8 cellular contexts compared by ENCODE assay signal in genomic region chr6:32894085-32895005, GRCh38. TPM values are rescaled to one million over a fixed set of nuclear protein-coding genes. Genes with fewer than 3 reads are reported as not detected.
DNase-seq lines count a peak whose midpoint lies in the region; ATAC-seq, FAIRE-seq and TF ChIP-seq lines count a peak whose summit lies in the region.

No MANE protein-coding gene starts in this region.

- H4K20me1 ChIP-seq in endothelial cell of umbilical vein (replicated peaks; ENCODE audit: control insufficient read depth, extremely low read depth, insufficient read depth, low read length) = no peaks in the 10 kb centered on the region

- dilution Hi-C loops in endothelial cell of umbilical vein (cut with MboI; ENCODE audit: extremely low pct_ligation_motif_present, low sequenced_read_pairs) = no loop called here

- no peak for TF ChIP-seq CTCF in endothelial cell of umbilical vein (IDR thresholded peaks at IDR 0.05; ENCODE audit: extremely low read depth in 1 of 2, insufficient read depth in 1 of 2, low read depth in 1 of 2, low read length in 2 of 2)

- H3K9ac ChIP-seq in endothelial cell of umbilical vein (replicated peaks; ENCODE audit: extremely low read depth, insufficient read depth, low read length) = peak overlapping the region; percentile 67

- H2AFZ ChIP-seq in endothelial cell of umbilical vein (ENCODE audit: low read depth, low read length) = peak overlapping the region; percentile 81

- peak; percentile 72 for TF ChIP-seq POLR2A in endothelial cell of umbilical vein (IDR thresholded peaks at IDR 0.05; ENCODE audit: low read depth, low read length)

- peaks cover 17% of the 10 kb centered on the region for H3K4me1 ChIP-seq in endothelial cell of umbilical vein (ENCODE audit: control insufficient read depth, extremely low read depth, insufficient read depth, low read length)

- peaks cover 16% of the 10 kb centered on the region for H3K79me2 ChIP-seq in endothelial cell of umbilical vein (ENCODE audit: control insufficient read depth, insufficient read depth, low read length)

- FAIRE-seq in endothelial cell of umbilical vein (lab: Jason Lieb, UNC) = peak; percentile 88

- H3K36me3 ChIP-seq in endothelial cell of umbilical vein (ENCODE audit: control insufficient read depth in 2 of 2, extremely low read depth in 1 of 2, insufficient read depth in 2 of 2, low read length in 2 of 2) = no peaks in the 10 kb centered on the region

- peak overlapping the region; percentile 54 for H3K4me2 ChIP-seq in endothelial cell of umbilical vein (ENCODE audit: insufficient read depth, low read length)

- H3K27ac ChIP-seq in endothelial cell of umbilical vein (ENCODE audit: insufficient read depth, low read depth, low read length) = peak overlapping the region; percentile 45

- no peaks in the 10 kb centered on the region for H3K9me1 ChIP-seq in endothelial cell of umbilical vein (replicated peaks; ENCODE audit: control insufficient read depth, extremely low read depth, insufficient read depth, low read length)

- no peaks in the 10 kb centered on the region for H3K9me3 ChIP-seq in endothelial cell of umbilical vein (replicated peaks; ENCODE audit: control insufficient read depth, insufficient read depth, low read length)

- CTCF ChIA-PET in endothelial cell of umbilical vein (lab: Charles Lee) = interaction anchor here (1.0 to 2.8 kb wide), 17 partner anchors 8 to 125 kb away, joined by 3 to 29 read pairs (median 7); partner anchors contain the start of genes BRD2, HLA-DMA and TAP2

- peak overlapping the region; percentile 24 to 67 (median 61) for H3K4me3 ChIP-seq in endothelial cell of umbilical vein (replicated peaks in 1 of 3; ENCODE audit: insufficient read depth in 1 of 3, low read depth in 1 of 3, low read length in 3 of 3)

- H3K27me3 ChIP-seq in endothelial cell of umbilical vein (ENCODE audit: control insufficient read depth in 2 of 2, insufficient read depth in 2 of 2, low read length in 2 of 2) = peaks cover 0 to 1% of the 10 kb centered on the region in 2 experiments

- in situ Hi-C loops in Caki2 (cut with HindIII; ENCODE audit: low pct_unique_long_range_greater_than_20kb, low sequenced_read_pairs) = no loop called here

- POLR2A ChIA-PET in endothelial cell of umbilical vein (lab: Charles Lee) = interaction anchor here (0.6 to 1.6 kb wide), 3 partner anchors 74 to 79 kb away, joined by 3 to 35 read pairs (median 5); partner anchors contain the start of gene BRD2

- peak; percentile 94 for ATAC-seq in GM21390 (IDR thresholded peaks at IDR 0.05; ENCODE audit: unreplicated experiment)

- DNase-seq in Caki2 (ENCODE audit: low read depth) (peak; percentile 92), HUDEP-2 (lab: John Stamatoyannopoulos, UW; ENCODE audit: unreplicated experiment in 76 of 76) (peak in 75 of 76 experiments; percentile 32 to 100 (median 93)), NOMO-1 treated with dmso at 0.1 percent for 144 hours (lab: John Stamatoyannopoulos, UW; ENCODE audit: unreplicated experiment) (peak; percentile 91), endothelial cell of umbilical vein (ENCODE audit: low read depth, low spot score) (peak; percentile 98), midbrain (lab: John Stamatoyannopoulos, UW) (peak; percentile 95)
- peak; percentile 88 for DNase-seq in activated CD8-positive, alpha-beta memory T cell treated with anti-CD3 and anti-CD28 coated beads, Interleukin-2, amount 50 U/mL, for 24 hours (ENCODE audit: extremely low read depth)
- peak; percentile 88 to 92 for DNase-seq in stimulated activated CD8-positive, alpha-beta memory T cell treated with anti-CD3 and anti-CD28 coated beads, Interleukin-15, amount 100 ng/mL, for 48 hours (ENCODE audit: low read depth in 2 of 2)

- no TSS peak for BruUV-seq in endothelial cell of umbilical vein (replicated peaks; lab: Mats Ljungman, UMichigan)

- intact Hi-C loops in endothelial cell of umbilical vein (cut with micrococcal nuclease) = loop anchor here (1.0 to 2.0 kb wide), 2 partner anchors 58 to 73 kb away; partner anchors contain the start of gene HLA-DMA

TF ChIP-seq in endothelial cell of umbilical vein, 7 proteins besides CTCF, POLR2A, EP300 and RAD21:
- no peak for TF ChIP-seq FOS (IDR thresholded peaks at IDR 0.05; ENCODE audit: borderline replicate concordance, insufficient read depth, low read length)
- TF ChIP-seq EZH2 (IDR thresholded peaks at IDR 0.05; ENCODE audit: borderline replicate concordance, low read depth, low read length, severe bottlenecking) = peak; percentile 11
- TF ChIP-seq MYC (IDR thresholded peaks at IDR 0.05; ENCODE audit: low read depth, low read length) = no peak

RNA-seq across cellular contexts. Expression of gene PSMB9, which starts 40.4 kb away (rescaled TPM):
- 80.2 and 123 TPM in 2 replicates for total RNA-seq in Caki2 (2014; rRNA removed; shearing (Covaris generic); ENCODE audit: low replicate concordance)
- 2.7 and 6.3 TPM in 2 replicates for total RNA-seq in endothelial cell of umbilical vein
- 6.3 and 6.4 TPM in 2 replicates for polyA plus RNA-seq in endothelial cell of umbilical vein
- 4.5 and 5.0 TPM in 2 replicates for polyA plus RNA-seq in endothelial cell of umbilical vein (2011; cell fraction: cytosol; rRNA removed)
- 1.0 and 1.7 TPM in 2 replicates for polyA plus RNA-seq in endothelial cell of umbilical vein (2011; cell fraction: nucleus; rRNA removed)
- polyA plus RNA-seq in endothelial cell of umbilical vein (2012) = 5.1 and 8.4 TPM in 2 replicates
- polyA minus RNA-seq in endothelial cell of umbilical vein = 2.1 and 4.6 TPM in 2 replicates
- polyA minus RNA-seq in endothelial cell of umbilical vein (2011; cell fraction: cytosol; rRNA and poly(A)+ RNA removed) = 11.1 TPM
- polyA minus RNA-seq in endothelial cell of umbilical vein (2011; cell fraction: nucleus; rRNA and poly(A)+ RNA removed) = not detected in 2 replicates

RNA-seq across cellular contexts. Expression of gene TAP1, which starts 40.8 kb away (rescaled TPM):
- 63.3 and 65.5 TPM in 2 replicates for total RNA-seq in Caki2 (2014; rRNA removed; shearing (Covaris generic); ENCODE audit: low replicate concordance)
- 18.8 and 25.9 TPM in 2 replicates for total RNA-seq in endothelial cell of umbilical vein
- 15.6 and 17.2 TPM in 2 replicates for polyA plus RNA-seq in endothelial cell of umbilical vein
- 14.7 and 16.3 TPM in 2 replicates for polyA plus RNA-seq in endothelial cell of umbilical vein (2011; cell fraction: cytosol; rRNA removed)
- polyA plus RNA-seq in endothelial cell of umbilical vein (2011; cell fraction: nucleus; rRNA removed) = 13.8 TPM in 2 replicates
- 31.2 and 34.9 TPM in 2 replicates for polyA plus RNA-seq in endothelial cell of umbilical vein (2012)
- 21.4 and 23.8 TPM in 2 replicates for polyA minus RNA-seq in endothelial cell of umbilical vein
- polyA minus RNA-seq in endothelial cell of umbilical vein (2011; cell fraction: cytosol; rRNA and poly(A)+ RNA removed) = 36.5 TPM
- 3.1 and 4.5 TPM in 2 replicates for polyA minus RNA-seq in endothelial cell of umbilical vein (2011; cell fraction: nucleus; rRNA and poly(A)+ RNA removed)

RNA-seq across cellular contexts. Expression of gene HLA-DMB, which starts 46.5 kb away (rescaled TPM):
- 0.35 and 13.2 TPM in 2 replicates for total RNA-seq in Caki2 (2014; rRNA removed; shearing (Covaris generic); ENCODE audit: low replicate concordance)
- total RNA-seq in endothelial cell of umbilical vein = 0.39 TPM in 1 of 2 replicates, not detected in the other
- polyA plus RNA-seq in endothelial cell of umbilical vein = 0.75 and 1.1 TPM in 2 replicates
- 0.71 and 0.87 TPM in 2 replicates for polyA plus RNA-seq in endothelial cell of umbilical vein (2011; cell fraction: cytosol; rRNA removed)
- 1.2 and 1.3 TPM in 2 replicates for polyA plus RNA-seq in endothelial cell of umbilical vein (2011; cell fraction: nucleus; rRNA removed)
- polyA plus RNA-seq in endothelial cell of umbilical vein (2012) = 0.16 and 0.27 TPM in 2 replicates
- polyA minus RNA-seq in endothelial cell of umbilical vein = 0.34 and 0.45 TPM in 2 replicates
- not detected for polyA minus RNA-seq in endothelial cell of umbilical vein (2011; cell fraction: cytosol; rRNA and poly(A)+ RNA removed)
- 0.72 TPM in 1 of 2 replicates, not detected in the other for polyA minus RNA-seq in endothelial cell of umbilical vein (2011; cell fraction: nucleus; rRNA and poly(A)+ RNA removed)

RNA-seq across cellular contexts. Expression of gene PSMB8, which starts 50.5 kb away (rescaled TPM):
- 267 and 291 TPM in 2 replicates for total RNA-seq in Caki2 (2014; rRNA removed; shearing (Covaris generic); ENCODE audit: low replicate concordance)
- total RNA-seq in endothelial cell of umbilical vein = 25.7 and 40.1 TPM in 2 replicates
- 41.3 and 49.4 TPM in 2 replicates for polyA plus RNA-seq in endothelial cell of umbilical vein
- polyA plus RNA-seq in endothelial cell of umbilical vein (2011; cell fraction: cytosol; rRNA removed) = 37.0 and 39.6 TPM in 2 replicates
- 20.6 and 22.3 TPM in 2 replicates for polyA plus RNA-seq in endothelial cell of umbilical vein (2011; cell fraction: nucleus; rRNA removed)
- polyA plus RNA-seq in endothelial cell of umbilical vein (2012) = 36.6 and 45.7 TPM in 2 replicates
- polyA minus RNA-seq in endothelial cell of umbilical vein = 17.2 and 20.8 TPM in 2 replicates
- 32.6 TPM for polyA minus RNA-seq in endothelial cell of umbilical vein (2011; cell fraction: cytosol; rRNA and poly(A)+ RNA removed)
- 2.9 and 3.8 TPM in 2 replicates for polyA minus RNA-seq in endothelial cell of umbilical vein (2011; cell fraction: nucleus; rRNA and poly(A)+ RNA removed)

RNA-seq across cellular contexts. Expression of gene TAP2, which starts 55.8 kb away (rescaled TPM):
- total RNA-seq in Caki2 (2014; rRNA removed; shearing (Covaris generic); ENCODE audit: low replicate concordance) = 8.9 and 26.7 TPM in 2 replicates
- 49.7 and 57.8 TPM in 2 replicates for total RNA-seq in endothelial cell of umbilical vein
- 14.1 and 18.4 TPM in 2 replicates for polyA plus RNA-seq in endothelial cell of umbilical vein
- polyA plus RNA-seq in endothelial cell of umbilical vein (2011; cell fraction: cytosol; rRNA removed) = 14.8 and 16.1 TPM in 2 replicates
- 36.5 and 42.1 TPM in 2 replicates for polyA plus RNA-seq in endothelial cell of umbilical vein (2011; cell fraction: nucleus; rRNA removed)
- polyA plus RNA-seq in endothelial cell of umbilical vein (2012) = 25.4 and 27.9 TPM in 2 replicates
- 40.5 and 59.8 TPM in 2 replicates for polyA minus RNA-seq in endothelial cell of umbilical vein
- 30.3 TPM for polyA minus RNA-seq in endothelial cell of umbilical vein (2011; cell fraction: cytosol; rRNA and poly(A)+ RNA removed)
- polyA minus RNA-seq in endothelial cell of umbilical vein (2011; cell fraction: nucleus; rRNA and poly(A)+ RNA removed) = 18.7 and 22.6 TPM in 2 replicates

Comparison
In these comparisons a context has a peak if more than half of its experiments do, and no peak if none do; other contexts are left out.
1. Peak in every context shown above with its lines: DNase-seq, ATAC-seq, H3K4me3 ChIP-seq and H3K27ac ChIP-seq.
2. RNA of gene PSMB9, which starts 40.4 kb away (total RNA-seq): 80.2 to 123 TPM in Caki2; 2.7 to 6.3 TPM in endothelial cell of umbilical vein; every median in the first group is over 10 times any median in the second.